8 cellular contexts compared by ENCODE assay signal in the genomic region with DNA sequence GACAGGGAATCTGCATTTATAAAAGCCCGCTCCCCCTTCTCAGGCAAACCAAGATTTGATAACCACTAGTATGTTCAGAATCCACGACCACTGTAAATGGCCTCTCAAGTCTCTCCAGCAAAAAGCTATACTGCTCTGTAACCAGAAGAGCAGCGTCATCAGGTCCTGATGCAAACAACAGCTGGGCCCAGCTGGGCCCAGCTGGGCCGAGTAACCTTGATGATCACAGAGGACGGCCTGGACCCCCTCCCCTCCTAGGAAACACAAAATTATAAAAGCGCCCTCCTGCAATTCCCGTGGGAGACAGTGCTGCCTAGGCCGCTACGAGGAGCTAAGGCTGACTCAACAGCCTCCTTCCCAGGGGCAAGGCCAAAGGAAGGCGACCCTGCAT. TPM values are rescaled to one million over a fixed set of nuclear protein-coding genes. Genes with fewer than 3 reads are reported as not detected.
A peak's percentile ranks its signal among the peaks of the same experiment; 100 is the strongest.
DNase-seq lines count a peak whose midpoint lies in the region; ATAC-seq and TF ChIP-seq lines count a peak whose summit lies in the region.

No MANE protein-coding gene starts in this region.

- H3K9me3 ChIP-seq in ascending aorta (no peaks in the 10 kb centered on the region), right lobe of liver (no peaks in the 10 kb centered on the region), upper lobe of right lung (no peaks in the 10 kb centered on the region)

- intact Hi-C loops in ascending aorta (cut with DNase I) (loop anchor here (1.0 to 5.0 kb wide), 2 partner anchors 12 to 328 kb away; partner anchors contain the start of genes EGR2 and NRBF2), right lobe of liver (cut with DNase I) (no loop called here), upper lobe of right lung (cut with DNase I) (no loop called here)

- H3K27ac ChIP-seq in ascending aorta, result peak overlapping the region; percentile 95 to 97
- peak overlapping the region; percentile 95 to 98 (median 96) for H3K27ac ChIP-seq in right lobe of liver
- H3K27ac ChIP-seq in upper lobe of right lung, result peak overlapping the region; percentile 90

- DNase-seq in BJ (ENCODE audit: low read depth) (no peak), ascending aorta (ENCODE audit: low spot score in 2 of 2) (no peak), right lobe of liver (no peak), upper lobe of right lung (no peak), activated gamma-delta T cell treated with Interleukin-2 at 50 U/mL for 16 hours (no peak), 8988T (no peak), COLO668 (lab: John Stamatoyannopoulos, UW; ENCODE audit: unreplicated experiment) (no peak)

- H3K27me3 ChIP-seq in BJ (ENCODE audit: control insufficient read depth, insufficient read depth, low read length), result peaks cover 2% of the 10 kb centered on the region; the same call in 1 of the 2 replicates
- H3K27me3 ChIP-seq in ascending aorta, result no peaks in the 10 kb centered on the region
- no peaks in the 10 kb centered on the region for H3K27me3 ChIP-seq in right lobe of liver
- no peaks in the 10 kb centered on the region for H3K27me3 ChIP-seq in upper lobe of right lung

- peaks cover 0 to 24% of the 10 kb centered on the region in 2 donors for H3K4me1 ChIP-seq in ascending aorta
- H3K4me1 ChIP-seq in right lobe of liver, result peaks cover 0 to 22% (median 13%) of the 10 kb centered on the region in 4 donors
- H3K4me1 ChIP-seq in upper lobe of right lung, result peaks cover 36% of the 10 kb centered on the region

- POLR2A ChIA-PET in BJ (lab: Charles Lee), result interaction anchor here (0.5 kb wide), 1 partner anchor 312 kb away, joined by 3 read pairs; no protein-coding TSS in a partner anchor

- CTCF ChIA-PET in BJ (lab: Yijun Ruan, JAX), result interaction anchor here (1.1 to 2.0 kb wide), 5 partner anchors 11 to 210 kb away, joined by 3 to 15 read pairs (median 3); no protein-coding TSS in a partner anchor

- ATAC-seq in HG02870 (IDR thresholded peaks at IDR 0.05; ENCODE audit: unreplicated experiment) (peak; percentile 2), right lobe of liver (no peak), upper lobe of right lung (no peak)

- TF ChIP-seq POLR2A in right lobe of liver (IDR thresholded peaks at IDR 0.05), result no peak

- H3K36me3 ChIP-seq in BJ (ENCODE audit: control insufficient read depth, insufficient read depth, low read length), result no peaks in the 10 kb centered on the region
- H3K36me3 ChIP-seq in ascending aorta, result peaks cover 0 to 5% of the 10 kb centered on the region in 2 donors
- H3K36me3 ChIP-seq in right lobe of liver, result no peaks in the 10 kb centered on the region
- H3K36me3 ChIP-seq in upper lobe of right lung, result no peaks in the 10 kb centered on the region

- H3K4me3 ChIP-seq in BJ (ENCODE audit: low read depth, low read length), result peak overlapping the region; percentile 91
- H3K4me3 ChIP-seq in ascending aorta, result peak overlapping the region; percentile 69 to 97
- peak overlapping the region; percentile 80 to 92 (median 86) for H3K4me3 ChIP-seq in right lobe of liver
- peak overlapping the region; percentile 87 for H3K4me3 ChIP-seq in upper lobe of right lung

- WGBS in right lobe of liver (ENCODE audit: insufficient coverage, low coverage, low lambda C conversion rate, missing lambda C conversion rate), result 20% methylated on average over 3 of the region's 10 CpGs

- TF ChIP-seq CTCF in BJ (IDR thresholded peaks at IDR 0.05; ENCODE audit: insufficient read depth, low read depth, low read length) (no peak), ascending aorta (IDR thresholded peaks at IDR 0.05) (no peak), right lobe of liver (IDR thresholded peaks at IDR 0.05) (no peak), upper lobe of right lung (IDR thresholded peaks at IDR 0.05) (no peak)

RNA-seq across cellular contexts. Expression of gene ADO, which starts 0.5 kb away (rescaled TPM):
- 7.8 and 15.3 TPM in 2 replicates for polyA plus RNA-seq in BJ (2011; rRNA removed)
- polyA minus RNA-seq in BJ (2011; rRNA and poly(A)+ RNA removed), result 7.1 and 8.6 TPM in 2 replicates
- total RNA-seq in ascending aorta, result 22.1 TPM
- total RNA-seq in right lobe of liver, result 1 to 10 TPM; 4.2 to 8.3 (median 5.5) TPM
- 16.5 TPM for total RNA-seq in upper lobe of right lung

RNA-seq across cellular contexts. Expression of gene EGR2, which starts 12.2 kb away (rescaled TPM):
- 1.1 and 1.9 TPM in 2 replicates for polyA plus RNA-seq in BJ (2011; rRNA removed)
- polyA minus RNA-seq in BJ (2011; rRNA and poly(A)+ RNA removed), result 1.1 and 1.2 TPM in 2 replicates
- total RNA-seq in ascending aorta, result 11.9 TPM
- total RNA-seq in right lobe of liver, result 1 to 10 TPM in 2 of 6 experiments, under 1 TPM in 2, not detected in 2; 0.17 to 1.3 (median 0.99) TPM
- 41.4 TPM for total RNA-seq in upper lobe of right lung
